ENCODE assay signal across 8 cellular contexts in genomic region chr11:123653997-123654565, GRCh38. TPM values are rescaled to one million over a fixed set of nuclear protein-coding genes. Genes with fewer than 3 reads are reported as not detected.
DNase-seq lines count a peak whose midpoint lies in the region; ATAC-seq and TF ChIP-seq lines count a peak whose summit lies in the region.

No MANE protein-coding gene starts in this region.

- no peak overlapping the region for H3K18ac ChIP-seq in IMR-90 (ENCODE audit: low read depth, low read length)

- POLR2A ChIA-PET in IMR-90 (lab: Charles Lee; ENCODE audit: unreplicated experiment): no interaction called here
- POLR2A ChIA-PET in activated CD4-positive, alpha-beta memory T cell treated with anti-CD3 and anti-CD28 coated beads, Interleukin-2, amount 10 ng/mL, durations not matched to agents 7 days and 5 days (lab: Charles Lee): no interaction called here

- H3K27me3 ChIP-seq in IMR-90 (ENCODE audit: control insufficient read depth, insufficient read depth, low read length) (peaks cover 15% of the 10 kb centered on the region), esophagus squamous epithelium (peaks cover 0 to 80% (median 0%) of the 10 kb centered on the region in 4 donors), upper lobe of right lung (peaks cover 56% of the 10 kb centered on the region)

- peak overlapping the region; percentile 48 for H3K4me3 Mint-ChIP-seq in activated CD4-positive, alpha-beta memory T cell treated with anti-CD3 and anti-CD28 coated beads, Interleukin-2, amount 10 ng/mL, durations not matched to agents 7 days and 5 days

- peak overlapping the region; percentile 94 for H2AFZ ChIP-seq in IMR-90 (replicated peaks; ENCODE audit: low read length, poor library complexity)

- no peaks in the 10 kb centered on the region for H3K79me1 ChIP-seq in IMR-90 (ENCODE audit: low read depth in 1 of 2, low read length in 2 of 2)

- peaks cover 6% of the 10 kb centered on the region for H3K9me3 Mint-ChIP-seq in activated CD4-positive, alpha-beta memory T cell treated with anti-CD3 and anti-CD28 coated beads, Interleukin-2, amount 10 ng/mL, durations not matched to agents 7 days and 5 days

- H3K9ac ChIP-seq in IMR-90 (ENCODE audit: low read depth, low read length): no peak overlapping the region

- TF ChIP-seq CTCF in IMR-90 (conservative IDR thresholded peaks at IDR 0.05; ENCODE audit: low read depth, low read length) (no peak), esophagus squamous epithelium (IDR thresholded peaks at IDR 0.05) (no peak), upper lobe of right lung (IDR thresholded peaks at IDR 0.05) (no peak)

- no peak overlapping the region for H2BK15ac ChIP-seq in IMR-90 (ENCODE audit: low read depth, low read length)

- BruUV-seq in IMR-90 (replicated peaks; lab: Mats Ljungman, UMichigan): no TSS peak

- H2AK5ac ChIP-seq in IMR-90 (ENCODE audit: low read depth, low read length): no peak overlapping the region

- WGBS in IMR-90 (ENCODE audit: extremely low coverage in 2 of 2, insufficient read length in 1 of 2), 2 experiments: 1% methylated on average over 16 of the region's 55 CpGs; no CpG with 5 or more reads in 1 of the 2 experiments
- 5% methylated on average over 11 of the region's 55 CpGs; no CpG with 5 or more reads in 1 of the 2 donors for WGBS in esophagus squamous epithelium, 2 donors

- no peak overlapping the region for H2BK5ac ChIP-seq in IMR-90 (ENCODE audit: low read depth, low read length, poor library complexity, severe bottlenecking)

- H3K4me3 ChIP-seq in IMR-90 (ENCODE audit: insufficient read depth, low read depth, low read length) (peak overlapping the region; percentile 75), esophagus squamous epithelium (peak overlapping the region; percentile 36 to 69 (median 58)), upper lobe of right lung (peak overlapping the region; percentile 58)

- intact Hi-C loops in IMR-90 (cut with micrococcal nuclease) (no loop called here), esophagus squamous epithelium (cut with DNase I) (no loop called here), upper lobe of right lung (cut with DNase I) (no loop called here)

- peak; percentile 77 for ATAC-seq in IMR-90 (ENCODE audit: low read depth)
- ATAC-seq in upper lobe of right lung: peak; percentile 74
- no peak for ATAC-seq in GM19035 (IDR thresholded peaks at IDR 0.05; ENCODE audit: unreplicated experiment)

- no peak overlapping the region for H4K5ac ChIP-seq in IMR-90 (ENCODE audit: low read depth, low read length)

- H3K27ac Mint-ChIP-seq in activated CD4-positive, alpha-beta memory T cell treated with anti-CD3 and anti-CD28 coated beads, Interleukin-2, amount 10 ng/mL, durations not matched to agents 7 days and 5 days: no peak overlapping the region

- H2BK20ac ChIP-seq in IMR-90 (ENCODE audit: low read depth, low read length): no peak overlapping the region

- DNase-seq in GM03348 (ENCODE audit: low spot score): peak; percentile 86
- DNase-seq in IMR-90: peak; percentile 34
- peak; percentile 33 for DNase-seq in activated CD4-positive, alpha-beta memory T cell treated with anti-CD3 and anti-CD28 coated beads, Interleukin-2, amount 10 ng/mL, durations not matched to agents 7 days and 5 days
- DNase-seq in esophagus squamous epithelium (lab: John Stamatoyannopoulos, UW): no peak
- DNase-seq in myocyte (ENCODE audit: low read depth): peak; percentile 48
- peak; percentile 71 for DNase-seq in upper lobe of right lung
- DNase-seq in SKM-1 treated with dmso at 0.1 percent for 144 hours (lab: John Stamatoyannopoulos, UW; ENCODE audit: unreplicated experiment): no peak

- H3K4me1 Mint-ChIP-seq in activated CD4-positive, alpha-beta memory T cell treated with anti-CD3 and anti-CD28 coated beads, Interleukin-2, amount 10 ng/mL, durations not matched to agents 7 days and 5 days: peaks cover 15% of the 10 kb centered on the region

- H3K9me3 ChIP-seq in IMR-90 (ENCODE audit: control insufficient read depth, insufficient read depth, low read length) (no peaks in the 10 kb centered on the region), esophagus squamous epithelium (no peaks in the 10 kb centered on the region), upper lobe of right lung (no peaks in the 10 kb centered on the region)

- H3K9me1 ChIP-seq in IMR-90 (ENCODE audit: insufficient read depth, low read length): no peaks in the 10 kb centered on the region

- H3K56ac ChIP-seq in IMR-90 (ENCODE audit: extremely low read depth, insufficient read depth, low read length): no peak overlapping the region

- peak overlapping the region; percentile 5 for H2AK9ac ChIP-seq in IMR-90 (replicated peaks; ENCODE audit: low read depth, low read length, poor library complexity)

- no peak overlapping the region for H3K27ac ChIP-seq in IMR-90 (ENCODE audit: insufficient read depth, low read length)
- H3K27ac ChIP-seq in esophagus squamous epithelium: peak overlapping the region; percentile 32 to 65 (median 39)
- H3K27ac ChIP-seq in upper lobe of right lung: no peak overlapping the region

- CTCF ChIA-PET in IMR-90 (lab: Yijun Ruan, JAX): interaction anchor here (1.9 kb wide), 1 partner anchor 53 kb away, joined by 6 read pairs; no protein-coding TSS in a partner anchor
- CTCF ChIA-PET in activated CD4-positive, alpha-beta memory T cell treated with anti-CD3 and anti-CD28 coated beads, Interleukin-2, amount 10 ng/mL, durations not matched to agents 7 days and 5 days (lab: Charles Lee): interaction anchor here (1.0 to 3.9 kb wide), 4 partner anchors 13 to 80 kb away, joined by 3 to 14 read pairs (median 5); no protein-coding TSS in a partner anchor

- peaks cover 6% of the 10 kb centered on the region for H3K36me3 Mint-ChIP-seq in activated CD4-positive, alpha-beta memory T cell treated with anti-CD3 and anti-CD28 coated beads, Interleukin-2, amount 10 ng/mL, durations not matched to agents 7 days and 5 days (ENCODE audit: low read depth)

- peak overlapping the region; percentile 99 for H3K4me2 ChIP-seq in IMR-90 (ENCODE audit: low read depth, low read length)

- in situ Hi-C loops in IMR-90 (cut with MboI; ENCODE audit: low sequenced_read_pairs): no loop called here

- no peak overlapping the region for H3K23ac ChIP-seq in IMR-90 (ENCODE audit: low read depth, low read length)

- no peak overlapping the region for H4K91ac ChIP-seq in IMR-90 (ENCODE audit: insufficient read depth, low read depth, low read length)

- H3K14ac ChIP-seq in IMR-90 (replicated peaks; ENCODE audit: low read depth, low read length): no peak overlapping the region

- H3K4ac ChIP-seq in IMR-90 (ENCODE audit: low read depth, low read length): no peak overlapping the region

- no peaks in the 10 kb centered on the region for H3K36me3 ChIP-seq in IMR-90 (ENCODE audit: control insufficient read depth, insufficient read depth, low read length)
- H3K36me3 ChIP-seq in esophagus squamous epithelium: no peaks in the 10 kb centered on the region
- H3K36me3 ChIP-seq in upper lobe of right lung: no peaks in the 10 kb centered on the region

- H3K4me1 ChIP-seq in IMR-90 (ENCODE audit: control insufficient read depth, insufficient read depth, low read length) (no peaks in the 10 kb centered on the region), esophagus squamous epithelium (peaks cover 8 to 23% (median 10%) of the 10 kb centered on the region in 3 donors), upper lobe of right lung (peaks cover 14% of the 10 kb centered on the region)

- no peak overlapping the region for H2BK120ac ChIP-seq in IMR-90 (ENCODE audit: low read depth, low read length)

- dilution Hi-C loops in IMR-90 (cut with HindIII; ENCODE audit: low sequenced_read_pairs, unreplicated experiment): no loop called here

- H3K27me3 Mint-ChIP-seq in activated CD4-positive, alpha-beta memory T cell treated with anti-CD3 and anti-CD28 coated beads, Interleukin-2, amount 10 ng/mL, durations not matched to agents 7 days and 5 days: peaks cover 49% of the 10 kb centered on the region

- H4K20me1 ChIP-seq in IMR-90 (ENCODE audit: insufficient read depth, low read length): no peaks in the 10 kb centered on the region

- TF ChIP-seq RAD21 in IMR-90 (IDR thresholded peaks at IDR 0.05; ENCODE audit: low read length): no peak

- no peak for TF ChIP-seq POLR2A in IMR-90 (IDR thresholded peaks at IDR 0.05; ENCODE audit: low read depth, low read length)
- no peak for TF ChIP-seq POLR2A in esophagus squamous epithelium (IDR thresholded peaks at IDR 0.05)

- H4K8ac ChIP-seq in IMR-90 (ENCODE audit: low read depth in 2 of 2, low read length in 2 of 2): no peak overlapping the region

TF ChIP-seq in IMR-90, 13 proteins besides CTCF, POLR2A, EP300 and RAD21:
- TF ChIP-seq MAZ (IDR thresholded peaks at IDR 0.05; ENCODE audit: borderline replicate concordance, low read depth, low read length) (0 out of 2 replicates have a peak, but pooled peaks have one; percentile 38), MXI1 (IDR thresholded peaks at IDR 0.05; ENCODE audit: borderline replicate concordance, low read depth, low read length) (peak; percentile 85), SMC3 (IDR thresholded peaks at IDR 0.05; ENCODE audit: low read depth, low read length) (no peak), FOS (IDR thresholded peaks at IDR 0.05; ENCODE audit: low read depth, low read length) (no peak)

RNA-seq across cellular contexts. Expression of gene SCN3B, which starts 0.3 kb away (rescaled TPM):
- total RNA-seq in IMR-90 (2012; rRNA removed): under 0.01 TPM in 2 replicates
- polyA plus RNA-seq in IMR-90 (2012; rRNA removed): 0.03 and 0.04 TPM in 2 replicates
- polyA plus RNA-seq in IMR-90 (2012; cell fraction: cytosol; rRNA removed): 0.03 TPM in 2 replicates
- 0.08 and 0.10 TPM in 2 replicates for polyA plus RNA-seq in IMR-90 (2012; cell fraction: nucleus; rRNA removed; ENCODE audit: low replicate concordance)
- total RNA-seq in activated CD4-positive, alpha-beta memory T cell treated with anti-CD3 and anti-CD28 coated beads, Interleukin-2, amount 10 ng/mL, durations not matched to agents 7 days and 5 days: under 1 TPM in 1 of 2 experiments, not detected in 1; 0.03 TPM
- 1 to 10 TPM in 1 of 4 donors, under 1 TPM in 2, not detected in 1; 0.06 to 3.4 (median 0.83) TPM for total RNA-seq in esophagus squamous epithelium
- 0.32 and 0.99 TPM in 2 replicates for total RNA-seq in myocyte
- polyA plus RNA-seq in myocyte (2012): 0.26 TPM
- 3.2 TPM for total RNA-seq in upper lobe of right lung

Comparison
In these comparisons a context has a peak if more than half of its experiments do, and no peak if none do; other contexts are left out.
1. DNase-seq: peak in GM03348 (single experiment), IMR-90 (single experiment), activated CD4-positive, alpha-beta memory T cell treated with anti-CD3 and anti-CD28 coated beads, Interleukin-2, amount 10 ng/mL, durations not matched to agents 7 days and 5 days (single experiment), myocyte (single experiment) and upper lobe of right lung (single experiment); none in esophagus squamous epithelium (single experiment) and SKM-1 treated with dmso at 0.1 percent for 144 hours (single experiment).
2. H3K27ac ChIP-seq: peak in esophagus squamous epithelium (4 of 4); none in IMR-90 (single experiment) and upper lobe of right lung (single experiment).
3. Peak in every context shown above with its lines, with median percentiles within 50 percentile points of each other: H3K4me3 ChIP-seq.